13 cellular contexts compared by ENCODE assay signal in genomic region chr13:114338959-114339358, GRCh38. TPM values are rescaled to one million over a fixed set of nuclear protein-coding genes. Genes with fewer than 3 reads are reported as not detected.
A peak's percentile ranks its signal among the peaks of the same experiment; 100 is the strongest.
DNase-seq lines count a peak whose midpoint lies in the region; ATAC-seq and TF ChIP-seq lines count a peak whose summit lies in the region.
"Had no signal": no experiment of that assay in that cellular context is flagged by ENCODE, and none has a peak within 500 bp of the region (broad histone marks: within the 10 kb centered on the region; RNA-seq: fewer than 3 reads in every experiment).

No MANE protein-coding gene starts in this region.

- peaks cover 4% of the 10 kb centered on the region; the same call in 1 of the 2 replicates for H3K9me2 ChIP-seq in GM23338 (ENCODE audit: insufficient read depth)

- H2AFZ ChIP-seq in GM23338 (0 out of 2 replicates have a peak overlapping the region, but pooled peaks have one; percentile 28), KMS-11 (ENCODE audit: low read depth) (peak overlapping the region; percentile 10; the same call in 1 of the 2 replicates)
- H2AFZ ChIP-seq: GM23248 had no signal

- H3K36me3 Mint-ChIP-seq in GM23338 (ENCODE audit: low read depth): no peaks in the 10 kb centered on the region
- peaks cover 15% of the 10 kb centered on the region for H3K36me3 Mint-ChIP-seq in WTC11
- H3K36me3 Mint-ChIP-seq in activated CD4-positive, alpha-beta T cell treated with anti-CD3 and anti-CD28 coated beads, Interleukin-2, amount 10 ng/mL, durations not matched to agents 7 days and 5 days (ENCODE audit: low read depth): no peaks in the 10 kb centered on the region
- H3K36me3 Mint-ChIP-seq: CD4-positive, CD25-positive, alpha-beta regulatory T cell had no signal

- H3K4me3 Mint-ChIP-seq in GM23338 (no peak overlapping the region), WTC11 (no peak overlapping the region)
- H3K4me3 Mint-ChIP-seq in activated CD4-positive, alpha-beta T cell treated with anti-CD3 and anti-CD28 coated beads, Interleukin-2, amount 10 ng/mL, durations not matched to agents 7 days and 5 days: no peak overlapping the region
- H3K4me3 Mint-ChIP-seq: CD4-positive, CD25-positive, alpha-beta regulatory T cell had no signal

- no peak overlapping the region for H4K5ac ChIP-seq in mesendoderm (ENCODE audit: low read length)

- POLR2A ChIA-PET in WTC11 (lab: Charles Lee): interaction anchor here (0.6 kb wide), 1 partner anchor 38 kb away, joined by 3 read pairs; no protein-coding TSS in a partner anchor
- POLR2A ChIA-PET in activated CD4-positive, alpha-beta T cell treated with anti-CD3 and anti-CD28 coated beads, Interleukin-2, amount 10 ng/mL, durations not matched to agents 7 days and 5 days (lab: Charles Lee): no interaction called here

- no peak overlapping the region for H3K4me3 ChIP-seq in GM23338
- H3K4me3 ChIP-seq in KMS-11 (IDR thresholded peaks at IDR 0.05; ENCODE audit: insufficient read depth, low read depth, low read length): no peak overlapping the region
- H3K4me3 ChIP-seq in mesendoderm (ENCODE audit: low read length): no peak overlapping the region
- H3K4me3 ChIP-seq: BLaER1 treated with 17β-estradiol and CSF1 and Interleukin-3, amounts not matched to agents 10 nM and 100 nM; GM23248 had no signal

- H2BK15ac ChIP-seq in mesendoderm (replicated peaks; ENCODE audit: low read depth): no peak overlapping the region

- H3K4me1 Mint-ChIP-seq in GM23338 (peaks cover 14% of the 10 kb centered on the region; the same call in 2 of the 3 replicates), WTC11 (peaks cover 45% of the 10 kb centered on the region)
- H3K4me1 Mint-ChIP-seq in activated CD4-positive, alpha-beta T cell treated with anti-CD3 and anti-CD28 coated beads, Interleukin-2, amount 10 ng/mL, durations not matched to agents 7 days and 5 days: peaks cover 23% of the 10 kb centered on the region

- no peak overlapping the region for H3K4ac ChIP-seq in mesendoderm (ENCODE audit: low read depth, low read length)

- H3K18ac ChIP-seq in mesendoderm (ENCODE audit: low read length): no peak overlapping the region

- H3K4me2 ChIP-seq in GM23338: no peak overlapping the region
- peak overlapping the region; percentile 73 for H3K4me2 ChIP-seq in KMS-11
- no peak overlapping the region for H3K4me2 ChIP-seq in mesendoderm (ENCODE audit: low read length)

- H4K20me1 ChIP-seq in GM23338 (replicated peaks; ENCODE audit: insufficient read depth) (no peaks in the 10 kb centered on the region), KMS-11 (ENCODE audit: insufficient read depth) (no peaks in the 10 kb centered on the region)
- H4K20me1 ChIP-seq: BLaER1 treated with 17β-estradiol and CSF1 and Interleukin-3, amounts not matched to agents 10 nM and 100 nM had no signal

- no peak overlapping the region for H2BK120ac ChIP-seq in mesendoderm (ENCODE audit: low read depth, low read length)

- no peak overlapping the region for H3K27ac Mint-ChIP-seq in GM23338
- H3K27ac Mint-ChIP-seq in WTC11: no peak overlapping the region
- no peak overlapping the region for H3K27ac Mint-ChIP-seq in activated CD4-positive, alpha-beta T cell treated with anti-CD3 and anti-CD28 coated beads, Interleukin-2, amount 10 ng/mL, durations not matched to agents 7 days and 5 days
- H3K27ac Mint-ChIP-seq: CD4-positive, CD25-positive, alpha-beta regulatory T cell; HFFc6 had no signal

- peaks cover 17% of the 10 kb centered on the region for H3K9me3 Mint-ChIP-seq in GM23338
- H3K9me3 Mint-ChIP-seq in WTC11: peaks cover 25% of the 10 kb centered on the region
- no peaks in the 10 kb centered on the region for H3K9me3 Mint-ChIP-seq in activated CD4-positive, alpha-beta T cell treated with anti-CD3 and anti-CD28 coated beads, Interleukin-2, amount 10 ng/mL, durations not matched to agents 7 days and 5 days

- peak; percentile 61 for ATAC-seq in GM23338
- peak; percentile 43; the same call in 1 of the 2 replicates for ATAC-seq in WTC11
- ATAC-seq in GM18907 (IDR thresholded peaks at IDR 0.05; ENCODE audit: unreplicated experiment): no peak
- ATAC-seq in HG03354 (IDR thresholded peaks at IDR 0.05; ENCODE audit: poor library complexity, severe bottlenecking, unreplicated experiment): no peak

- no peak overlapping the region for H3K23ac ChIP-seq in mesendoderm (ENCODE audit: low read length)

- WGBS in mesendoderm (ENCODE audit: extremely low coverage, insufficient coverage, low lambda C conversion rate): no CpG with 5 or more reads among the region's 5 CpGs

- peaks cover 9% of the 10 kb centered on the region for H3K4me1 ChIP-seq in GM23338 (ENCODE audit: insufficient read depth)
- H3K4me1 ChIP-seq in KMS-11 (ENCODE audit: low read depth, poor library complexity, severe bottlenecking): peaks cover 61% of the 10 kb centered on the region
- no peaks in the 10 kb centered on the region for H3K4me1 ChIP-seq in mesendoderm (ENCODE audit: control insufficient read depth, low read depth, low read length)

- H3F3A ChIP-seq in GM23338 (replicated peaks; ENCODE audit: low read depth): no peaks in the 10 kb centered on the region

- H3K79me2 ChIP-seq in GM23338 (replicated peaks; ENCODE audit: insufficient read depth) (no peaks in the 10 kb centered on the region), KMS-11 (ENCODE audit: insufficient read depth, low read depth) (no peaks in the 10 kb centered on the region), mesendoderm (ENCODE audit: control insufficient read depth, insufficient read depth, low read length) (no peaks in the 10 kb centered on the region)

- TF ChIP-seq CTCF in GM23338 (conservative IDR thresholded peaks at IDR 0.05; ENCODE audit: low read depth in 2 of 2): no peak
- TF ChIP-seq CTCF in KMS-11 (conservative IDR thresholded peaks at IDR 0.05; ENCODE audit: low read depth, low read length): no peak
- TF ChIP-seq CTCF in WTC11 (IDR thresholded peaks at IDR 0.05): no peak

- peak overlapping the region; percentile 17 for H3K56ac ChIP-seq in mesendoderm (ENCODE audit: low read length)

- no peaks in the 10 kb centered on the region for H3K27me3 ChIP-seq in GM23338 (ENCODE audit: insufficient read depth)
- H3K27me3 ChIP-seq in KMS-11 (ENCODE audit: insufficient read depth, low read depth): no peaks in the 10 kb centered on the region
- no peaks in the 10 kb centered on the region for H3K27me3 ChIP-seq in mesendoderm (ENCODE audit: insufficient read depth, low read length, poor library complexity)
- H3K27me3 ChIP-seq: BLaER1 treated with 17β-estradiol and CSF1 and Interleukin-3, amounts not matched to agents 10 nM and 100 nM had no signal

- H3K9ac ChIP-seq in KMS-11 (no peak overlapping the region), mesendoderm (ENCODE audit: low read length) (no peak overlapping the region)
- H3K9ac ChIP-seq: BLaER1 treated with 17β-estradiol and CSF1 and Interleukin-3, amounts not matched to agents 10 nM and 100 nM; GM23248 had no signal

- CTCF ChIA-PET in WTC11 (lab: Charles Lee): interaction anchor here (0.6 kb wide), 1 partner anchor 57 kb away, joined by 3 read pairs; no protein-coding TSS in a partner anchor
- CTCF ChIA-PET in activated CD4-positive, alpha-beta T cell treated with anti-CD3 and anti-CD28 coated beads, Interleukin-2, amount 10 ng/mL, durations not matched to agents 7 days and 5 days (lab: Charles Lee): interaction anchor here (1.1 kb wide), 2 partner anchors 12 to 59 kb away, joined by 3 read pairs; no protein-coding TSS in a partner anchor

- H3K36me3 ChIP-seq in GM23338 (ENCODE audit: insufficient read depth) (no peaks in the 10 kb centered on the region), KMS-11 (ENCODE audit: insufficient read depth) (no peaks in the 10 kb centered on the region), mesendoderm (ENCODE audit: control insufficient read depth, insufficient read depth, low read length) (no peaks in the 10 kb centered on the region)
- H3K36me3 ChIP-seq: BLaER1 treated with 17β-estradiol and CSF1 and Interleukin-3, amounts not matched to agents 10 nM and 100 nM had no signal

- no peaks in the 10 kb centered on the region for H3K79me1 ChIP-seq in mesendoderm (ENCODE audit: low read length)

- no peak overlapping the region for H3K27ac ChIP-seq in GM23338 (ENCODE audit: low read depth)
- H3K27ac ChIP-seq in KMS-11: peak overlapping the region; percentile 48; the same call in 1 of the 2 replicates
- H3K27ac ChIP-seq in mesendoderm (ENCODE audit: low read depth, low read length): no peak overlapping the region
- H3K27ac ChIP-seq: BLaER1 treated with 17β-estradiol and CSF1 and Interleukin-3, amounts not matched to agents 10 nM and 100 nM; GM23248 had no signal

- DNase-seq in GM23338 (ENCODE audit: low spot score) (no peak), WTC11 (ENCODE audit: low spot score) (no peak), mesendoderm (no peak)
- DNase-seq in activated CD4-positive, alpha-beta T cell treated with anti-CD3 and anti-CD28 coated beads, Interleukin-2, amount 10 ng/mL, durations not matched to agents 7 days and 5 days: no peak
- DNase-seq: 8988T; CD4-positive, CD25-positive, alpha-beta regulatory T cell; GM23248; H7; HFFc6 had no signal

- H4K8ac ChIP-seq in mesendoderm (ENCODE audit: low read depth, low read length): no peak overlapping the region

- H2BK5ac ChIP-seq in mesendoderm (ENCODE audit: low read length): no peak overlapping the region

- H3K27me3 Mint-ChIP-seq in GM23338 (ENCODE audit: insufficient read depth, low read depth, poor library complexity): peaks cover 4% of the 10 kb centered on the region
- no peaks in the 10 kb centered on the region for H3K27me3 Mint-ChIP-seq in WTC11 (ENCODE audit: low read depth)
- peaks cover 17% of the 10 kb centered on the region for H3K27me3 Mint-ChIP-seq in activated CD4-positive, alpha-beta T cell treated with anti-CD3 and anti-CD28 coated beads, Interleukin-2, amount 10 ng/mL, durations not matched to agents 7 days and 5 days

- no peak overlapping the region for H2AK5ac ChIP-seq in mesendoderm (ENCODE audit: low read length)

TF ChIP-seq in GM23338, 12 proteins besides CTCF, POLR2A, EP300 and RAD21 (continues in another document):
- TF ChIP-seq EZH2phosphoT487 (IDR thresholded peaks at IDR 0.05; ENCODE audit: unreplicated experiment): no peak

RNA-seq across cellular contexts. Expression of gene CHAMP1, which starts 24.7 kb away (rescaled TPM):
- total RNA-seq in GM23338 (2014; rRNA removed; shearing (Covaris generic)): 39.1 and 54.8 TPM in 2 replicates
- 32.8 and 35.1 TPM in 2 replicates for polyA plus RNA-seq in GM23338 (2016; fragmentation: Nextera tagmentation; extraction: Ambion mirVana)
- total RNA-seq in WTC11 (2021): 29.5 to 31.7 TPM (median 30.6 TPM) in 3 replicates
- 57.6 TPM for polyA plus RNA-seq in mesendoderm (2013, experiment 1 of 2)
- 55.4 TPM for polyA plus RNA-seq in mesendoderm (2013, experiment 2 of 2)
- 10 to 100 TPM; 31.9 to 34.8 TPM for total RNA-seq in activated CD4-positive, alpha-beta T cell treated with anti-CD3 and anti-CD28 coated beads, Interleukin-2, amount 10 ng/mL, durations not matched to agents 7 days and 5 days

RNA-seq across cellular contexts. Expression of gene UPF3A, which starts 57.6 kb away (rescaled TPM):
- total RNA-seq in GM23338 (2014; rRNA removed; shearing (Covaris generic)): 45.0 and 57.2 TPM in 2 replicates
- 174 and 177 TPM in 2 replicates for polyA plus RNA-seq in GM23338 (2016; fragmentation: Nextera tagmentation; extraction: Ambion mirVana)
- total RNA-seq in WTC11 (2021): 64.2 to 71.9 TPM (median 68.7 TPM) in 3 replicates
- 62.2 TPM for polyA plus RNA-seq in mesendoderm (2013, experiment 1 of 2)
- polyA plus RNA-seq in mesendoderm (2013, experiment 2 of 2): 61.0 TPM
- 10 to 100 TPM; 55.1 to 62.1 TPM for total RNA-seq in activated CD4-positive, alpha-beta T cell treated with anti-CD3 and anti-CD28 coated beads, Interleukin-2, amount 10 ng/mL, durations not matched to agents 7 days and 5 days

Comparison
In these comparisons a context has a peak if more than half of its experiments do, and no peak if none do; other contexts are left out.
1. ATAC-seq: peak in GM23338 (single experiment) and WTC11 (single experiment); none in GM18907 (single experiment) and HG03354 (single experiment).